16 cellular contexts compared by ENCODE assay signal in genomic region chr10:127018298-127018650, GRCh38.
A peak's percentile ranks its signal among the peaks of the same experiment; 100 is the strongest.
DNase-seq lines count a peak whose midpoint lies in the region; ATAC-seq and TF ChIP-seq lines count a peak whose summit lies in the region.
"Had no signal": no experiment of that assay in that cellular context is flagged by ENCODE, and none has a peak within 500 bp of the region (broad histone marks: within the 10 kb centered on the region; RNA-seq: fewer than 3 reads in every experiment).

No MANE protein-coding gene starts in this region.

- peak overlapping the region; percentile 28 for H3K9ac ChIP-seq in smooth muscle cell (ENCODE audit: low read depth)
- H3K9ac ChIP-seq: BLaER1 had no signal

- H4K20me1 ChIP-seq in smooth muscle cell (ENCODE audit: low read depth) = peaks cover 27% of the 10 kb centered on the region
- H4K20me1 ChIP-seq: BLaER1 had no signal

- peak; percentile 72 for DNase-seq in LHCN-M2 (ENCODE audit: low read depth)
- peak; percentile 1 for DNase-seq in glomerular visceral epithelial cell (ENCODE audit: extremely low spot score)
- DNase-seq in myocyte (ENCODE audit: low read depth) = peak; percentile 74
- no peak for DNase-seq in smooth muscle cell (lab: John Stamatoyannopoulos, UW; ENCODE audit: unreplicated experiment)
- no peak for DNase-seq in effector memory CD4-positive, alpha-beta T cell
- DNase-seq in AG20443 (ENCODE audit: low spot score) = no peak
- DNase-seq: Calu3; CD8-positive, alpha-beta T cell; DMS79 treated with DMSO at 0.1 percent for 48 hours; GF-D8 had no signal

- H3K4me3 ChIP-seq in smooth muscle cell = no peak overlapping the region
- H3K4me3 ChIP-seq in effector memory CD4-positive, alpha-beta T cell (ENCODE audit: insufficient read depth, low read depth, low read length, poor library complexity, severe bottlenecking) = no peak overlapping the region
- H3K4me3 ChIP-seq: A549, BLaER1, HAP-1 had no signal

- TF ChIP-seq CTCF in smooth muscle cell (IDR thresholded peaks at IDR 0.05; ENCODE audit: borderline replicate concordance, insufficient read depth, poor library complexity, severe bottlenecking) = no peak

- H3K4me2 ChIP-seq in smooth muscle cell = no peak overlapping the region
- H3K4me2 ChIP-seq: A549, BLaER1 had no signal

- H3F3A ChIP-seq in smooth muscle cell (ENCODE audit: low read depth) = peaks cover 2% of the 10 kb centered on the region

- H3K79me2 ChIP-seq in smooth muscle cell (ENCODE audit: low read depth) = no peaks in the 10 kb centered on the region

- no peaks in the 10 kb centered on the region for H3K36me3 ChIP-seq in smooth muscle cell (ENCODE audit: low read depth)
- no peaks in the 10 kb centered on the region for H3K36me3 ChIP-seq in effector memory CD4-positive, alpha-beta T cell (ENCODE audit: control insufficient read depth, insufficient read depth, low read length)
- H3K36me3 ChIP-seq: BLaER1, HAP-1 had no signal

- ATAC-seq in GM18511 (IDR thresholded peaks at IDR 0.05; ENCODE audit: unreplicated experiment) = no peak
- ATAC-seq: CD8-positive, alpha-beta T cell had no signal

- H3K9me3 ChIP-seq in smooth muscle cell (replicated peaks; ENCODE audit: low read depth) = no peaks in the 10 kb centered on the region
- no peaks in the 10 kb centered on the region for H3K9me3 ChIP-seq in effector memory CD4-positive, alpha-beta T cell (ENCODE audit: control insufficient read depth, low read length)
- H3K9me3 ChIP-seq: A549, BLaER1, HAP-1 had no signal

- 75% methylated on average over 4 of the region's 4 CpGs for WGBS in smooth muscle cell (ENCODE audit: low lambda C conversion rate)

- no peaks in the 10 kb centered on the region for H3K4me1 ChIP-seq in smooth muscle cell (ENCODE audit: low read depth)
- H3K4me1 ChIP-seq in effector memory CD4-positive, alpha-beta T cell (ENCODE audit: control insufficient read depth, insufficient read depth, low read length, poor library complexity, severe bottlenecking) = no peaks in the 10 kb centered on the region
- H3K4me1 ChIP-seq: A549 had no signal

- no peaks in the 10 kb centered on the region for H3K27me3 ChIP-seq in smooth muscle cell (ENCODE audit: low read depth)
- no peaks in the 10 kb centered on the region for H3K27me3 ChIP-seq in effector memory CD4-positive, alpha-beta T cell (replicated peaks; ENCODE audit: control insufficient read depth, insufficient read depth, low read length, poor library complexity, severe bottlenecking)
- H3K27me3 ChIP-seq: BLaER1 had no signal

- H3K27ac ChIP-seq in smooth muscle cell (ENCODE audit: low read depth) = peak overlapping the region; percentile 73
- no peak overlapping the region for H3K27ac ChIP-seq in effector memory CD4-positive, alpha-beta T cell (ENCODE audit: insufficient read depth, low read length, poor library complexity, severe bottlenecking)
- H3K27ac ChIP-seq: 22Rv1, A549, BLaER1, HL-60 had no signal

- no peak overlapping the region for H2AFZ ChIP-seq in smooth muscle cell (ENCODE audit: low read depth)

Comparison
In these comparisons a context has a peak if more than half of its experiments do, and no peak if none do; other contexts are left out.
1. DNase-seq: peak in LHCN-M2 (single experiment), glomerular visceral epithelial cell (single experiment) and myocyte (single experiment); none in smooth muscle cell (single experiment), effector memory CD4-positive, alpha-beta T cell (0 of 3) and AG20443 (single experiment).